In the genomic region with DNA sequence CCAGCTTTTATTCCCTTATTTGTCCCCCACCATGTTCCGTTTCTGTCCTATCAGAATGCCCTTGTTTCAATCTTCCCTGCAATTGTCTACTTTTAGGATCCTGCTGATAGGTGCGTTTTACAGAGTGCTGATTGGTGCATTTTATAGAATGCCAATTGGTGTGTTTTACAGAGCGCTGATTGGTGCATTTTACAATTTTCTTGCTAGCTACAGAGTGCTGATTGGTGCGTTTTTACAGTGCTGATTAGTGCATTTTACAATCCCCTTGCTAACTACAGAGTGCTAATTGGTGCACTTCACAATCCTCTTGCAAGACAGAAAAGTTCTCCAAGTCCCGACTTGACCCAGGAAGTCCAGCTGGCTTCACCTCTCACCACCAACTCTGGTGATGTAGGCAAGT, we compare ENCODE assay signal across 24 cellular contexts.
"Had no signal": no experiment of that assay in that cellular context is flagged by ENCODE, and none has a peak within 500 bp of the region (broad histone marks: within the 10 kb centered on the region; RNA-seq: fewer than 3 reads in every experiment).

No MANE protein-coding gene starts in this region.

- H3K27ac ChIP-seq: coronary artery, dorsolateral prefrontal cortex, esophagus muscularis mucosa, foreskin keratinocyte, gastroesophageal sphincter, heart right ventricle, left lung, lower lobe of right lung had no signal

- FAIRE-seq: colon, endothelial cell of umbilical vein, frontal cortex, islet of Langerhans, keratinocyte had no signal

- H3K4me3 Mint-ChIP-seq: mesothelial cell of epicardium, naive B cell had no signal

- H3K27me3 ChIP-seq: dorsolateral prefrontal cortex, esophagus muscularis mucosa, foreskin keratinocyte, gastroesophageal sphincter, heart right ventricle, left lung had no signal

- H3K4me1 ChIP-seq: foreskin keratinocyte, left lung had no signal

- H3K4me3 ChIP-seq: coronary artery, dorsolateral prefrontal cortex, esophagus muscularis mucosa, gastroesophageal sphincter, heart right ventricle, left lung, lower lobe of right lung, mucosa of descending colon had no signal

- H3K9me3 ChIP-seq: esophagus muscularis mucosa, gastroesophageal sphincter, heart right ventricle, left lung, lower lobe of right lung, mucosa of descending colon had no signal

- ATAC-seq: foreskin keratinocyte, gastroesophageal sphincter, heart right ventricle, left cardiac atrium, left lung, left ventricle myocardium superior, lower lobe of right lung, mucosa of descending colon had no signal

- H3K27ac Mint-ChIP-seq: mesothelial cell of epicardium, naive B cell had no signal

- DNase-seq: dermis blood vessel endothelial cell; dorsolateral prefrontal cortex; effector CD4-positive, alpha-beta T cell; effector memory CD4-positive, alpha-beta T cell; foreskin keratinocyte; head of caudate nucleus; heart right ventricle; hippocampal formation; left cardiac atrium; left lung; left ventricle myocardium superior; lower lobe of right lung; mesenchymal stem cell; mucosa of descending colon; naive B cell had no signal

- H3K36me3 ChIP-seq: esophagus muscularis mucosa, gastroesophageal sphincter, heart right ventricle, left lung, lower lobe of right lung had no signal

- H3K36me3 Mint-ChIP-seq: mesothelial cell of epicardium had no signal
